Comparison of ENCODE assay signal across 15 cellular contexts in the genomic region with DNA sequence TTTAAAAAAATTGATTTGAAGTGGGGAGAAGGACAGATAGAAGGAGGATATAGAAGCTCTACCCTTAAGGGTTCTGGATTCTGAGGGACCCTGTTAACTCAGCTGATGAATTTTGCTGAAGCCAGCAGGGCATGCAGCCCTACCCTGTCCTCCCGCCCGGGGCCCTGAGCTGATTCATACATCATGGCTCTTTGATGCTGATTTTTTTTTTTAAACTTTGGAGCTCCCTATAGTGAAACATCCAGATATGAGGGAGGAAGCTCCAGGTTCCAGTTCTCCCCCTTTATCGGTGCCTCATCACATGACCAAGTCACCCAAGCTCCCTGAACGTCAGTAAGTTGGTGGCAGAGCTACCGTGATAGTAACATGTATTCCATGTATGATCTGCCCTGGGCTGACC. TPM values are rescaled to one million over a fixed set of nuclear protein-coding genes. Genes with fewer than 3 reads are reported as not detected.
DNase-seq lines count a peak whose midpoint lies in the region; ATAC-seq, FAIRE-seq and TF ChIP-seq lines count a peak whose summit lies in the region.
"Had no signal": no experiment of that assay in that cellular context is flagged by ENCODE, and none has a peak within 500 bp of the region (broad histone marks: within the 10 kb centered on the region; RNA-seq: fewer than 3 reads in every experiment).

No MANE protein-coding gene starts in this region.

- H3K4me2 ChIP-seq in keratinocyte (ENCODE audit: control insufficient read depth, extremely low read depth, insufficient read depth, low read depth, low read length) = no peak overlapping the region

- ATAC-seq in body of pancreas = peak; percentile 5
- no peak for ATAC-seq in thoracic aorta (ENCODE audit: insufficient number of reproducible peaks, low FRiP score, low read depth)
- ATAC-seq in stimulated activated effector memory CD8-positive, alpha-beta T cell treated with anti-CD3 and anti-CD28 coated beads, Interleukin-12 subunit alpha, Interleukin-12 subunit beta, amount 100 ng/mL, for 72 hours = no peak
- ATAC-seq: activated CD8-positive, alpha-beta memory T cell treated with anti-CD3 and anti-CD28 coated beads, Interleukin-2, amount 10 ng/mL, durations not matched to agents 7 days and 5 days had no signal

- peak overlapping the region; percentile 41 for H3K9ac ChIP-seq in keratinocyte (ENCODE audit: control insufficient read depth, extremely low read depth, insufficient read depth, low read length)

- dilution Hi-C loops in keratinocyte (cut with MboI; ENCODE audit: extremely low pct_ligation_motif_present, low sequenced_read_pairs) = no loop called here

- no peaks in the 10 kb centered on the region for H3K36me3 ChIP-seq in body of pancreas (replicated peaks in 1 of 2; ENCODE audit: insufficient read depth in 1 of 2, low read depth in 2 of 2)
- H3K36me3 ChIP-seq in keratinocyte (ENCODE audit: control insufficient read depth in 2 of 2, extremely low read depth in 1 of 2, insufficient read depth in 2 of 2, low read length in 2 of 2) = peaks cover 11 to 32% of the 10 kb centered on the region in 2 experiments
- H3K36me3 ChIP-seq in thoracic aorta = peaks cover 35% of the 10 kb centered on the region
- H3K36me3 ChIP-seq: ovary had no signal

- no peak overlapping the region for H3K27ac Mint-ChIP-seq in stimulated activated effector memory CD8-positive, alpha-beta T cell treated with anti-CD3 and anti-CD28 coated beads, Interleukin-12 subunit alpha, Interleukin-12 subunit beta, amount 100 ng/mL, for 72 hours
- H3K27ac Mint-ChIP-seq: activated CD8-positive, alpha-beta memory T cell treated with anti-CD3 and anti-CD28 coated beads, Interleukin-2, amount 10 ng/mL, durations not matched to agents 7 days and 5 days; activated naive CD8-positive, alpha-beta T cell treated with anti-CD3 and anti-CD28 coated beads for 36 hours; stimulated activated naive CD8-positive, alpha-beta T cell treated with anti-CD3 and anti-CD28 coated beads, Interleukin-15, Interleukin-2, amounts not matched to agents 100 ng/mL and 50 ng/mL, for 24 hours had no signal

- H2AFZ ChIP-seq in keratinocyte (ENCODE audit: control insufficient read depth, low read length) = no peak overlapping the region

- H3K27ac ChIP-seq in body of pancreas = no peak overlapping the region
- H3K27ac ChIP-seq in keratinocyte (ENCODE audit: control insufficient read depth, insufficient read depth, low read length) = peak overlapping the region; percentile 45
- H3K27ac ChIP-seq in thoracic aorta = peak overlapping the region; percentile 4 to 32

- H3K4me1 ChIP-seq in body of pancreas = peaks cover 13% of the 10 kb centered on the region
- peaks cover 36% of the 10 kb centered on the region for H3K4me1 ChIP-seq in keratinocyte (ENCODE audit: control insufficient read depth, extremely low read depth, insufficient read depth, low read length)
- H3K4me1 ChIP-seq in thoracic aorta (ENCODE audit: control insufficient read depth in 1 of 2, low read depth in 2 of 2) = peaks cover 25 to 53% of the 10 kb centered on the region in 2 donors

- H3K9me3 Mint-ChIP-seq in stimulated activated effector memory CD8-positive, alpha-beta T cell treated with anti-CD3 and anti-CD28 coated beads, Interleukin-12 subunit alpha, Interleukin-12 subunit beta, amount 100 ng/mL, for 72 hours = no peaks in the 10 kb centered on the region
- H3K9me3 Mint-ChIP-seq: activated naive CD8-positive, alpha-beta T cell treated with anti-CD3 and anti-CD28 coated beads for 36 hours; stimulated activated naive CD8-positive, alpha-beta T cell treated with anti-CD3 and anti-CD28 coated beads, Interleukin-15, Interleukin-2, amounts not matched to agents 100 ng/mL and 50 ng/mL, for 24 hours had no signal

- H3K9me1 ChIP-seq in keratinocyte (ENCODE audit: control insufficient read depth, extremely low read depth, insufficient read depth, low read length) = peaks cover 3% of the 10 kb centered on the region

- FAIRE-seq in keratinocyte (lab: Jason Lieb, UNC) = no peak
- FAIRE-seq: GM12891 had no signal

- H4K20me1 ChIP-seq in keratinocyte (ENCODE audit: control insufficient read depth, extremely low read depth, insufficient read depth, low read length) = no peaks in the 10 kb centered on the region

- no peak overlapping the region for H3K4me3 Mint-ChIP-seq in stimulated activated effector memory CD8-positive, alpha-beta T cell treated with anti-CD3 and anti-CD28 coated beads, Interleukin-12 subunit alpha, Interleukin-12 subunit beta, amount 100 ng/mL, for 72 hours
- H3K4me3 Mint-ChIP-seq: activated CD8-positive, alpha-beta memory T cell treated with anti-CD3 and anti-CD28 coated beads, Interleukin-2, amount 10 ng/mL, durations not matched to agents 7 days and 5 days; activated naive CD8-positive, alpha-beta T cell treated with anti-CD3 and anti-CD28 coated beads for 36 hours; stimulated activated naive CD8-positive, alpha-beta T cell treated with anti-CD3 and anti-CD28 coated beads, Interleukin-15, Interleukin-2, amounts not matched to agents 100 ng/mL and 50 ng/mL, for 24 hours had no signal

- 64 to 70% methylated on average over 5 of the region's 5 CpGs for WGBS in body of pancreas, 2 donors

- H3K27me3 ChIP-seq in body of pancreas = no peaks in the 10 kb centered on the region
- H3K27me3 ChIP-seq in keratinocyte (ENCODE audit: control insufficient read depth, extremely low read depth, insufficient read depth, low read length) = no peaks in the 10 kb centered on the region
- no peaks in the 10 kb centered on the region for H3K27me3 ChIP-seq in thoracic aorta (replicated peaks; ENCODE audit: insufficient read depth)
- H3K27me3 ChIP-seq: ovary had no signal

- in situ Hi-C loops in KBM-7 (cut with MboI; ENCODE audit: low pct_unique_long_range_greater_than_20kb, low sequenced_read_pairs) = no loop called here

- H3K9me3 ChIP-seq in body of pancreas (no peaks in the 10 kb centered on the region), keratinocyte (ENCODE audit: control insufficient read depth, low read depth, low read length) (no peaks in the 10 kb centered on the region), thoracic aorta (no peaks in the 10 kb centered on the region)
- H3K9me3 ChIP-seq: ovary had no signal

- intact Hi-C loops in body of pancreas (cut with DNase I) = loop anchor here (10.0 kb wide), 1 partner anchor 84 kb away; no protein-coding TSS in a partner anchor

- peak; percentile 84 for DNase-seq in M059J (ENCODE audit: low read depth)
- no peak for DNase-seq in body of pancreas
- peak; percentile 63 for DNase-seq in keratinocyte (ENCODE audit: low read depth, low spot score)
- no peak for DNase-seq in thoracic aorta (ENCODE audit: low spot score)
- DNase-seq in 8988T = no peak
- no peak for DNase-seq in KBM-7
- DNase-seq in SK-N-DZ (ENCODE audit: low spot score) = no peak
- DNase-seq in stimulated activated effector memory CD8-positive, alpha-beta T cell treated with anti-CD3 and anti-CD28 coated beads, Interleukin-12 subunit alpha, Interleukin-12 subunit beta, amount 100 ng/mL, for 72 hours (ENCODE audit: low spot score in 2 of 2) = no peak
- DNase-seq: activated CD8-positive, alpha-beta memory T cell treated with anti-CD3 and anti-CD28 coated beads, Interleukin-2, amount 10 ng/mL, durations not matched to agents 7 days and 5 days; activated naive CD8-positive, alpha-beta T cell treated with anti-CD3 and anti-CD28 coated beads for 36 hours; islet precursor cell; OCI-M1; ovary had no signal

- TF ChIP-seq CTCF in body of pancreas (IDR thresholded peaks at IDR 0.05) (no peak), keratinocyte (optimal IDR thresholded peaks at IDR 0.05 in 1 of 3, IDR thresholded peaks at IDR 0.05 in 1 of 3, conservative IDR thresholded peaks at IDR 0.05 in 1 of 3; ENCODE audit: extremely low read depth in 1 of 3, insufficient read depth in 2 of 3, low read length in 3 of 3) (no peak), thoracic aorta (IDR thresholded peaks at IDR 0.05) (no peak)

- H3K36me3 Mint-ChIP-seq in stimulated activated effector memory CD8-positive, alpha-beta T cell treated with anti-CD3 and anti-CD28 coated beads, Interleukin-12 subunit alpha, Interleukin-12 subunit beta, amount 100 ng/mL, for 72 hours = no peaks in the 10 kb centered on the region
- H3K36me3 Mint-ChIP-seq: activated CD8-positive, alpha-beta memory T cell treated with anti-CD3 and anti-CD28 coated beads, Interleukin-2, amount 10 ng/mL, durations not matched to agents 7 days and 5 days; activated naive CD8-positive, alpha-beta T cell treated with anti-CD3 and anti-CD28 coated beads for 36 hours had no signal

- no peak for TF ChIP-seq POLR2A in body of pancreas (IDR thresholded peaks at IDR 0.05)

- H3K4me3 ChIP-seq in body of pancreas (no peak overlapping the region), keratinocyte (ENCODE audit: control insufficient read depth in 2 of 3, extremely low read depth in 1 of 3, insufficient read depth in 2 of 3, low read depth in 1 of 3, low read length in 3 of 3) (no peak overlapping the region), thoracic aorta (no peak overlapping the region)
- H3K4me3 ChIP-seq: ovary had no signal

- peaks cover 20% of the 10 kb centered on the region for H3K4me1 Mint-ChIP-seq in stimulated activated effector memory CD8-positive, alpha-beta T cell treated with anti-CD3 and anti-CD28 coated beads, Interleukin-12 subunit alpha, Interleukin-12 subunit beta, amount 100 ng/mL, for 72 hours

- no peaks in the 10 kb centered on the region for H3K79me2 ChIP-seq in keratinocyte (ENCODE audit: control insufficient read depth, insufficient read depth, low read length)

RNA-seq across cellular contexts. Expression of a gene that starts 26.1 kb away (rescaled TPM):
- total RNA-seq in M059J (2014; rRNA removed; shearing (Covaris generic)) = 2,332 and 4,342 TPM in 2 replicates
- total RNA-seq in body of pancreas (100 to 1,000 TPM in 1 of 2 donors, 10 to 100 TPM in 1; 76.0 to 168 TPM), thoracic aorta (1,000 to 10,000 TPM; 1,654 to 1,851 TPM)
- polyA plus RNA-seq in keratinocyte = 289 to 702 TPM (median 397 TPM) in 3 replicates
- polyA plus RNA-seq in keratinocyte (2011; ENCODE audit: low read depth) = 35.6 TPM
- 237 and 295 TPM in 2 replicates for polyA plus RNA-seq in keratinocyte (2011; cell fraction: cytosol; rRNA removed)
- 536 and 559 TPM in 2 replicates for polyA plus RNA-seq in keratinocyte (2011; cell fraction: nucleus; rRNA removed)
- 21.7 and 645 TPM in 2 replicates for polyA plus RNA-seq in keratinocyte (2012; ENCODE audit: low replicate concordance)
- polyA minus RNA-seq in keratinocyte = 352 to 681 TPM (median 403 TPM) in 3 replicates
- 226 TPM for polyA minus RNA-seq in keratinocyte (2011; cell fraction: cytosol; rRNA and poly(A)+ RNA removed)
- 248 and 370 TPM in 2 replicates for polyA minus RNA-seq in keratinocyte (2011; cell fraction: nucleus; rRNA and poly(A)+ RNA removed)
- polyA plus RNA-seq in SK-N-DZ (2014; cell fraction: cytosol; rRNA removed) = 75.7 and 82.2 TPM in 2 replicates
- 29.9 and 30.5 TPM in 2 replicates for polyA plus RNA-seq in SK-N-DZ (2014; cell fraction: nucleus; rRNA removed)

Comparison
In these comparisons a context has a peak if more than half of its experiments do, and no peak if none do; other contexts are left out.
1. DNase-seq: peak in M059J (single experiment) and keratinocyte (single experiment); none in body of pancreas (0 of 4), thoracic aorta (single experiment), 8988T (single experiment), KBM-7 (single experiment), SK-N-DZ (single experiment) and stimulated activated effector memory CD8-positive, alpha-beta T cell treated with anti-CD3 and anti-CD28 coated beads, Interleukin-12 subunit alpha, Interleukin-12 subunit beta, amount 100 ng/mL, for 72 hours (0 of 2).
2. H3K27ac ChIP-seq: peak in keratinocyte (single experiment) and thoracic aorta (2 of 2); none in body of pancreas (0 of 4).
3. RNA of a gene that starts 26.1 kb away (total RNA-seq): 2,332 to 4,342 TPM in M059J and 1,654 to 1,851 TPM in thoracic aorta; 76.0 to 168 TPM in body of pancreas; every median in the first group is over 4 times any median in the second.